In the genomic region with DNA sequence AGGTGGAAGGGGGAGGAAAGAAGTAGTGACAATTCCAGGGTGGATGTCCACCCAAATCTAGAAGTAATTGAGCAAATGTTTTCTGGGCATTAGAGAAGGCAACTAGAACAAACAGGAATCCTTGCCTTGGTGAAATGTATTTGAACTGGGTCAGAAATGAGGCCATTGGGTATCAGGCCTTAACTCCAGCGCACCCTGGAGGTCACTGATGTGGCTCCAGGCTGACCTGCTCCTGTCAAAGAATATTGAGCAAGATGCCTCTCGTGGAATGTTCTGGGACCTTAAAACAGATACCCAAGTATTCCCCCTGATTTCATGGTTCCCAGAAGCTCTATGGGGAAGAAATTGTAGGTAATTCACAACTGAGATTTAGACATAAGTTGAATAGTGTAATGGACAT, we compare ENCODE assay signal across 8 cellular contexts. TPM values are rescaled to one million over a fixed set of nuclear protein-coding genes. Genes with fewer than 3 reads are reported as not detected.
DNase-seq lines count a peak whose midpoint lies in the region; ATAC-seq and TF ChIP-seq lines count a peak whose summit lies in the region.

No MANE protein-coding gene starts in this region.

- no peaks in the 10 kb centered on the region for H3K9me3 Mint-ChIP-seq in natural killer cell

- ATAC-seq in natural killer cell = peak; percentile 52 to 75 (median 75)
- ATAC-seq in GM21515 (IDR thresholded peaks at IDR 0.05; ENCODE audit: unreplicated experiment) = no peak
- no peak for ATAC-seq in GM21619 (IDR thresholded peaks at IDR 0.05; ENCODE audit: unreplicated experiment)
- no peak for ATAC-seq in HG03139 (IDR thresholded peaks at IDR 0.05; ENCODE audit: unreplicated experiment)

- H3K27ac Mint-ChIP-seq in natural killer cell = no peak overlapping the region

- TF ChIP-seq CTCF in natural killer cell (IDR thresholded peaks at IDR 0.05) = peak; percentile 49

- H3K4me1 Mint-ChIP-seq in natural killer cell = peaks cover 28 to 43% of the 10 kb centered on the region in 2 donors

- DNase-seq in NCI-H524 (lab: John Stamatoyannopoulos, UW) (peak; percentile 1 to 2), NCI-H524 treated with DMSO at 0.1 percent for 48 hours (lab: John Stamatoyannopoulos, UW) (no peak), NCI-H82 treated with DMSO at 0.1 percent for 48 hours (lab: John Stamatoyannopoulos, UW; ENCODE audit: unreplicated experiment) (peak; percentile 22), dedifferentiated amniotic fluid mesenchymal stem cell (ENCODE audit: extremely low spot score) (peak; percentile 33), natural killer cell (no peak)

- intact Hi-C loops in natural killer cell (cut with micrococcal nuclease) = loop anchor here (1.0 kb wide), 1 partner anchor 68 kb away; no protein-coding TSS in a partner anchor

- H3K4me3 Mint-ChIP-seq in natural killer cell = no peak overlapping the region

- peaks cover 0 to 8% of the 10 kb centered on the region in 2 donors for H3K27me3 Mint-ChIP-seq in natural killer cell (ENCODE audit: low read depth in 2 of 2)

- H3K36me3 Mint-ChIP-seq in natural killer cell = no peaks in the 10 kb centered on the region

RNA-seq across cellular contexts. Expression of gene HLA-DPB1, which starts 6.9 kb away (rescaled TPM):
- total RNA-seq in natural killer cell = 100 to 1,000 TPM in 1 of 3 donors, 10 to 100 TPM in 2; 55.2 to 131 (median 77.1) TPM

RNA-seq across cellular contexts. Expression of gene HLA-DPA1, which starts 9.3 kb away (rescaled TPM):
- total RNA-seq in natural killer cell = 100 to 1,000 TPM in 1 of 3 donors, 10 to 100 TPM in 2; 43.1 to 135 (median 73.5) TPM

Comparison
In these comparisons a context has a peak if more than half of its experiments do, and no peak if none do; other contexts are left out.
1. DNase-seq: peak in NCI-H524 (2 of 2), NCI-H82 treated with DMSO at 0.1 percent for 48 hours (single experiment) and dedifferentiated amniotic fluid mesenchymal stem cell (single experiment); none in NCI-H524 treated with DMSO at 0.1 percent for 48 hours (single experiment) and natural killer cell (single experiment).
2. ATAC-seq: peak in natural killer cell (3 of 3); none in GM21515 (single experiment), GM21619 (single experiment) and HG03139 (single experiment).